In the genomic region with DNA sequence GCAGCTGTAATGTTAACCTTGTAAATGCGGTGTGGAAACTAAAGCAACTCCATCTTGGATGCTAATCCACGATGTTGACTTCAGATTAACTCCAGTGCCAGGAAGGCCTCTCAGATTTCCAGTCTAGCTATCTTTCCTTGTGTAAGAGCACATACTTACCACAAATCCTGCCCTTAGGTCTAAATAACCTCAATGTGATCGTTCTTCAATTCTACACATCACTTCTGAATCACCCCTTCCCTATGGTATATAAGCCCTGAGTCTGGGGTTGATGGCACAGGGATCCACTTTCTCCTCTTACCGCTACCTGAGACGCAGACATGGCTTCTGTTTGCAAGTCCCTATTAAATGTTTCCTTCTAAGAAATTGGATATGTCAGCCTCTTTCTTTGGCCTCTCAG, we compare ENCODE assay signal across 28 cellular contexts. TPM values are rescaled to one million over a fixed set of nuclear protein-coding genes. Genes with fewer than 3 reads are reported as not detected.
DNase-seq lines count a peak whose midpoint lies in the region; ATAC-seq and TF ChIP-seq lines count a peak whose summit lies in the region.
"Had no signal": no experiment of that assay in that cellular context is flagged by ENCODE, and none has a peak within 500 bp of the region (broad histone marks: within the 10 kb centered on the region; RNA-seq: fewer than 3 reads in every experiment).

No MANE protein-coding gene starts in this region.

- H3K27me3 ChIP-seq in PC-9 (ENCODE audit: insufficient read depth, low read depth) (no peaks in the 10 kb centered on the region), hepatocyte (no peaks in the 10 kb centered on the region), psoas muscle (ENCODE audit: insufficient read depth in 3 of 3, low read length in 2 of 3) (peaks cover 0 to 20% (median 0%) of the 10 kb centered on the region in 3 donors)
- H3K27me3 ChIP-seq: vagina had no signal

- H3K9me2 ChIP-seq in PC-9 (ENCODE audit: insufficient read depth) (no peaks in the 10 kb centered on the region), hepatocyte (replicated peaks; ENCODE audit: insufficient read depth) (no peaks in the 10 kb centered on the region)

- peak in 3 of 4 donors; percentile 31 to 45 (median 34) for ATAC-seq in psoas muscle
- ATAC-seq in GM19324 (IDR thresholded peaks at IDR 0.05; ENCODE audit: low FRiP score, unreplicated experiment) = no peak
- no peak for ATAC-seq in GM21529 (IDR thresholded peaks at IDR 0.05; ENCODE audit: unreplicated experiment)
- ATAC-seq: activated CD8-positive, alpha-beta memory T cell treated with anti-CD3 and anti-CD28 coated beads, Interleukin-2, amount 10 ng/mL, durations not matched to agents 7 days and 5 days; lower lobe of right lung; stimulated activated naive B cell treated with anti-CD40 and anti-IgM and Interleukin-4, amounts not matched to agents 10 μg/mL and 1 μg/mL and 100 μg/mL, for 72 hours had no signal

- H3K9me3 ChIP-seq in PC-9 (ENCODE audit: insufficient read depth, low read depth) (no peaks in the 10 kb centered on the region), hepatocyte (ENCODE audit: low read depth) (no peaks in the 10 kb centered on the region), psoas muscle (no peaks in the 10 kb centered on the region)
- H3K9me3 ChIP-seq: Caco-2, esophagus squamous epithelium, lower lobe of right lung, vagina had no signal

- no peak overlapping the region for H2AFZ ChIP-seq in PC-9
- no peak overlapping the region for H2AFZ ChIP-seq in hepatocyte

- H3K79me2 ChIP-seq in PC-9 (ENCODE audit: low read depth) (no peaks in the 10 kb centered on the region), hepatocyte (no peaks in the 10 kb centered on the region)

- WGBS in hepatocyte (ENCODE audit: low lambda C conversion rate, missing lambda C conversion rate) = 66% methylated on average over 5 of the region's 5 CpGs
- 29 to 55% (median 49%) methylated on average over 5 of the region's 5 CpGs for WGBS in psoas muscle, 3 donors

- H3K4me3 ChIP-seq in PC-9 (no peak overlapping the region), hepatocyte (no peak overlapping the region), psoas muscle (no peak overlapping the region)
- H3K4me3 ChIP-seq: esophagus squamous epithelium, lower lobe of right lung, vagina had no signal

- no peaks in the 10 kb centered on the region for H3K36me3 ChIP-seq in PC-9 (ENCODE audit: low read depth)
- H3K36me3 ChIP-seq in hepatocyte (replicated peaks; ENCODE audit: insufficient read depth, low read depth) = no peaks in the 10 kb centered on the region
- H3K36me3 ChIP-seq in psoas muscle (ENCODE audit: insufficient read depth in 1 of 2, low read depth in 1 of 2) = no peaks in the 10 kb centered on the region
- H3K36me3 ChIP-seq: esophagus squamous epithelium, lower lobe of right lung, vagina had no signal

- peak overlapping the region; percentile 91 for H3K27ac ChIP-seq in PC-9
- H3K27ac ChIP-seq in hepatocyte = peak overlapping the region; percentile 48
- peak overlapping the region; percentile 73 for H3K27ac ChIP-seq in psoas muscle
- H3K27ac ChIP-seq: esophagus squamous epithelium, HL-60, lower lobe of right lung, vagina had no signal

- POLR2A ChIA-PET in PC-9 (lab: Charles Lee; ENCODE audit: unreplicated experiment) = no interaction called here

- CTCF ChIA-PET in PC-9 (lab: Charles Lee) = no interaction called here

- peaks cover 24% of the 10 kb centered on the region; the same call in 1 of the 2 replicates for H3F3A ChIP-seq in PC-9 (ENCODE audit: insufficient read depth, low read depth)

- DNase-seq in HCEC 1CT = peak; percentile 41
- DNase-seq in PC-9 = no peak
- no peak for DNase-seq in hepatocyte (ENCODE audit: low spot score)
- no peak for DNase-seq in psoas muscle
- no peak for DNase-seq in SKM-1 (lab: John Stamatoyannopoulos, UW; ENCODE audit: unreplicated experiment)
- no peak for DNase-seq in activated CD4-positive, alpha-beta T cell treated with anti-CD3 and anti-CD28 coated beads, Interleukin-2, amount 50 U/mL, for 48 hours
- DNase-seq: activated CD4-positive, alpha-beta T cell treated with anti-CD3 and anti-CD28 coated beads for 48 hours; activated CD8-positive, alpha-beta memory T cell treated with anti-CD3 and anti-CD28 coated beads, Interleukin-2, amount 10 ng/mL, durations not matched to agents 7 days and 5 days; activated naive CD4-positive, alpha-beta T cell treated with anti-CD3 and anti-CD28 coated beads for 36 hours; C1 segment of cervical spinal cord; Caco-2; DMS79 treated with DMSO at 0.1 percent for 48 hours; endodermal cell; esophagus squamous epithelium; H9; lower lobe of right lung; NCI-H1105 treated with DMSO at 0.1 percent for 48 hours; NCI-H2029 treated with DMSO at 0.1 percent for 48 hours; NCI-H446 treated with DMSO at 0.1 percent for 48 hours; NK-92 treated with Interleukin-12 subunit alpha and Interleukin-12 subunit beta, amount 100 ng/mL, for 24 hours; nucleus accumbens; stimulated activated CD4-positive, alpha-beta T cell treated with anti-CD3 and anti-CD28 coated beads, Interleukin-12 subunit alpha, Interleukin-12 subunit beta, amount 100 ng/mL, for 4 hours; stimulated activated CD4-positive, alpha-beta T cell treated with anti-CD3 and anti-CD28 coated beads, Interleukin-4, amount 100 ng/mL, for 24 hours; stimulated activated naive B cell treated with anti-CD40 and anti-IgM and Interleukin-4, amounts not matched to agents 10 μg/mL and 1 μg/mL and 100 μg/mL, for 72 hours had no signal

- H4K20me1 ChIP-seq in PC-9 (ENCODE audit: insufficient read depth) = no peaks in the 10 kb centered on the region
- H4K20me1 ChIP-seq in hepatocyte (ENCODE audit: insufficient read depth, poor library complexity, severe bottlenecking) = no peaks in the 10 kb centered on the region

- no TSS peak for BruUV-seq in PC-9 (replicated peaks; lab: Mats Ljungman, UMichigan)

- H3K4me2 ChIP-seq in PC-9 = no peak overlapping the region
- H3K4me2 ChIP-seq in hepatocyte = no peak overlapping the region

- intact Hi-C loops in PC-9 (cut with micrococcal nuclease; ENCODE audit: unreplicated experiment) = no loop called here
- intact Hi-C loops in psoas muscle (cut with DNase I) = no loop called here

- no peak for TF ChIP-seq CTCF in PC-9 (conservative IDR thresholded peaks at IDR 0.05)
- TF ChIP-seq CTCF in hepatocyte (IDR thresholded peaks at IDR 0.05; ENCODE audit: poor library complexity) = no peak
- TF ChIP-seq CTCF in psoas muscle (IDR thresholded peaks at IDR 0.05) = no peak

- H3K4me1 ChIP-seq in PC-9 (replicated peaks; ENCODE audit: insufficient read depth) (peaks cover 46% of the 10 kb centered on the region), hepatocyte (ENCODE audit: insufficient read depth) (no peaks in the 10 kb centered on the region), psoas muscle (peaks cover 12% of the 10 kb centered on the region)
- H3K4me1 ChIP-seq: Caco-2, esophagus squamous epithelium, lower lobe of right lung, vagina had no signal

RNA-seq across cellular contexts. Expression of gene ZNF41, which starts 17.5 kb away (rescaled TPM):
- 1.8 and 3.1 TPM in 2 replicates for total RNA-seq in PC-9 (2021)
- 4.3 and 5.3 TPM in 2 replicates for total RNA-seq in hepatocyte
- 2.1 and 2.2 TPM in 2 replicates for polyA plus RNA-seq in hepatocyte
- 10 to 100 TPM in 3 of 4 donors, 1 to 10 TPM in 1; 9.5 to 17.7 (median 13.4) TPM for total RNA-seq in psoas muscle
- polyA plus RNA-seq in psoas muscle = 10 to 100 TPM in 1 of 3 donors, 1 to 10 TPM in 2; 5.3 to 10.9 (median 8.5) TPM

Comparison
In these comparisons a context has a peak if more than half of its experiments do, and no peak if none do; other contexts are left out.
1. ATAC-seq: peak in psoas muscle (3 of 4); none in GM19324 (single experiment) and GM21529 (single experiment).
2. Peak in every context shown above with its lines, with median percentiles within 50 percentile points of each other: H3K27ac ChIP-seq.